In the genomic region with DNA sequence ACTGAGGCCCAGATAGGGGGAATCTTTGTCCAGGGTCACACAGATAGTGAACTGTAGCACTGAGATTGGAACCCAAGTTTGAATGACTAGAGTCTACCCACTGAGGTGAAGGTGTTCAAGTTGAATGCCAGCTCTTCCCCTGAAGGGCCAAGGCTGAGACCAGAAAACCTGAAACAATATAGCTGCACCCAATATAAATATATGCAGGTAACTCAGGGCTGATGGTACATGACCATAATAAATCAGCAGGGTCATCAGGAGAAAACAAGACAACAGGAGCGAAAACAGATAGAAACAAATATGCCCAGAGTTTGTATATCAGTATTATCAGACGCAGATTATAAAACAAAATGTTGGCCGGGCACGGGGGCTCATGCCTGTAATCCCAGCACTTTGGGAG, we compare ENCODE assay signal across 15 cellular contexts. TPM values are rescaled to one million over a fixed set of nuclear protein-coding genes. Genes with fewer than 3 reads are reported as not detected.
DNase-seq lines count a peak whose midpoint lies in the region; ATAC-seq and TF ChIP-seq lines count a peak whose summit lies in the region.
"Had no signal": no experiment of that assay in that cellular context is flagged by ENCODE, and none has a peak within 500 bp of the region (broad histone marks: within the 10 kb centered on the region; RNA-seq: fewer than 3 reads in every experiment).

No MANE protein-coding gene starts in this region.

- no peaks in the 10 kb centered on the region for H3K27me3 Mint-ChIP-seq in activated naive CD4-positive, alpha-beta T cell treated with anti-CD3 and anti-CD28 coated beads, Interleukin-2, amount 50 U/mL, for 24 hours
- no peaks in the 10 kb centered on the region for H3K27me3 Mint-ChIP-seq in Calu3 (ENCODE audit: unreplicated experiment)
- H3K27me3 Mint-ChIP-seq: CD4-positive, alpha-beta memory T cell had no signal

- H3K4me1 ChIP-seq in RWPE2 (ENCODE audit: insufficient read depth, poor library complexity, severe bottlenecking) (peaks cover 30% of the 10 kb centered on the region), thymus (ENCODE audit: control insufficient read depth, insufficient read depth, low read length) (peaks cover 35% of the 10 kb centered on the region)
- H3K4me1 ChIP-seq: BE2C had no signal

- H3K27me3 ChIP-seq in RWPE2 (ENCODE audit: insufficient read depth, poor library complexity, severe bottlenecking) (no peaks in the 10 kb centered on the region), thymus (ENCODE audit: control insufficient read depth, insufficient read depth) (no peaks in the 10 kb centered on the region)
- H3K27me3 ChIP-seq: BE2C had no signal

- no peaks in the 10 kb centered on the region for H3K9me3 Mint-ChIP-seq in activated naive CD4-positive, alpha-beta T cell treated with anti-CD3 and anti-CD28 coated beads, Interleukin-2, amount 50 U/mL, for 24 hours
- no peaks in the 10 kb centered on the region for H3K9me3 Mint-ChIP-seq in Calu3 (ENCODE audit: low read depth, unreplicated experiment)

- ATAC-seq in RWPE2 (ENCODE audit: low read depth), result no peak
- ATAC-seq in HG02870 (IDR thresholded peaks at IDR 0.05; ENCODE audit: unreplicated experiment), result no peak

- H3K36me3 ChIP-seq in RWPE2 (ENCODE audit: low read depth) (peaks cover 5% of the 10 kb centered on the region), thymus (ENCODE audit: control insufficient read depth, insufficient read depth) (no peaks in the 10 kb centered on the region)
- H3K36me3 ChIP-seq: BE2C, HAP-1 had no signal

- CTCF ChIA-PET in Calu3 (lab: Charles Lee), result no interaction called here

- H3K4me3 Mint-ChIP-seq in activated naive CD4-positive, alpha-beta T cell treated with anti-CD3 and anti-CD28 coated beads, Interleukin-2, amount 50 U/mL, for 24 hours, result no peak overlapping the region
- H3K4me3 Mint-ChIP-seq in Calu3 (ENCODE audit: low read depth, unreplicated experiment), result no peak overlapping the region

- WGBS in thymus, result 88% methylated on average over 4 of the region's 4 CpGs

- intact Hi-C loops in Calu3 (cut with micrococcal nuclease; ENCODE audit: unreplicated experiment), result no loop called here

- DNase-seq in activated naive CD4-positive, alpha-beta T cell treated with anti-CD3 and anti-CD28 coated beads, Interleukin-2, amount 50 U/mL, for 16 hours, result no peak
- DNase-seq in Calu3, result no peak
- DNase-seq in RWPE2 (ENCODE audit: low spot score), result no peak
- no peak for DNase-seq in stimulated activated CD8-positive, alpha-beta memory T cell treated with anti-CD3 and anti-CD28 coated beads, Interleukin-4, amount 100 ng/mL, for 48 hours
- no peak for DNase-seq in NCI-H1930 (lab: John Stamatoyannopoulos, UW)
- DNase-seq: BE2C; CD4-positive, alpha-beta memory T cell; COR-L47; DMS53 had no signal

- BruUV-seq in Calu3 (replicated peaks; lab: Mats Ljungman, UMichigan), result no TSS peak

- TF ChIP-seq CTCF in Calu3 (IDR thresholded peaks at IDR 0.05; ENCODE audit: unreplicated experiment), result no peak
- no peak for TF ChIP-seq CTCF in RWPE2 (IDR thresholded peaks at IDR 0.05; ENCODE audit: poor library complexity, severe bottlenecking)

- peak overlapping the region; percentile 96 for H3K27ac ChIP-seq in RWPE2 (ENCODE audit: poor library complexity, severe bottlenecking)
- H3K27ac ChIP-seq in thymus (ENCODE audit: low read depth), result peak overlapping the region; percentile 20
- H3K27ac ChIP-seq: C4-2B, HL-60 had no signal

- H3K27ac Mint-ChIP-seq in activated naive CD4-positive, alpha-beta T cell treated with anti-CD3 and anti-CD28 coated beads, Interleukin-2, amount 50 U/mL, for 24 hours, result peak overlapping the region; percentile 55
- peak overlapping the region; percentile 98 for H3K27ac Mint-ChIP-seq in Calu3 (ENCODE audit: unreplicated experiment)
- H3K27ac Mint-ChIP-seq: CD4-positive, alpha-beta memory T cell had no signal

- peaks cover 38% of the 10 kb centered on the region for H3K4me1 Mint-ChIP-seq in activated naive CD4-positive, alpha-beta T cell treated with anti-CD3 and anti-CD28 coated beads, Interleukin-2, amount 50 U/mL, for 24 hours
- H3K4me1 Mint-ChIP-seq in Calu3 (ENCODE audit: low read depth, unreplicated experiment), result peaks cover 25% of the 10 kb centered on the region

- H3K4me3 ChIP-seq in RWPE2 (ENCODE audit: severe bottlenecking), result no peak overlapping the region
- no peak overlapping the region for H3K4me3 ChIP-seq in thymus (ENCODE audit: low read length)
- H3K4me3 ChIP-seq: HAP-1 had no signal

- H3K9me3 ChIP-seq in RWPE2 (ENCODE audit: severe bottlenecking), result peaks cover 2% of the 10 kb centered on the region
- no peaks in the 10 kb centered on the region for H3K9me3 ChIP-seq in thymus (ENCODE audit: control insufficient read depth)
- H3K9me3 ChIP-seq: BE2C, HAP-1 had no signal

- peaks cover under 1% of the 10 kb centered on the region for H3K36me3 Mint-ChIP-seq in activated naive CD4-positive, alpha-beta T cell treated with anti-CD3 and anti-CD28 coated beads, Interleukin-2, amount 50 U/mL, for 24 hours
- H3K36me3 Mint-ChIP-seq in Calu3 (ENCODE audit: insufficient read depth, unreplicated experiment), result peaks cover 67% of the 10 kb centered on the region

RNA-seq across cellular contexts. Expression of a gene that starts 4.0 kb away (rescaled TPM):
- total RNA-seq in Calu3 (2022), result 142 and 144 TPM in 2 replicates
- 140 TPM for polyA plus RNA-seq in thymus

RNA-seq across cellular contexts. Expression of a gene that starts 23.5 kb away (rescaled TPM):
- 47.2 and 53.0 TPM in 2 replicates for total RNA-seq in Calu3 (2022)
- polyA plus RNA-seq in thymus, result 10.1 TPM

RNA-seq across cellular contexts. Expression of a gene that starts 57.2 kb away (rescaled TPM):
- 0.42 and 0.51 TPM in 2 replicates for total RNA-seq in Calu3 (2022)
- 16.7 TPM for polyA plus RNA-seq in thymus

RNA-seq across cellular contexts. Expression of a gene that starts 58.2 kb away (rescaled TPM):
- total RNA-seq in Calu3 (2022), result 15.0 and 18.7 TPM in 2 replicates
- 16.2 TPM for polyA plus RNA-seq in thymus
